11 cellular contexts compared by ENCODE assay signal in genomic region chr3:127674793-127675189, GRCh38. TPM values are rescaled to one million over a fixed set of nuclear protein-coding genes. Genes with fewer than 3 reads are reported as not detected.
DNase-seq lines count a peak whose midpoint lies in the region; ATAC-seq and TF ChIP-seq lines count a peak whose summit lies in the region.
"Had no signal": no experiment of that assay in that cellular context is flagged by ENCODE, and none has a peak within 500 bp of the region (broad histone marks: within the 10 kb centered on the region; RNA-seq: fewer than 3 reads in every experiment).

No MANE protein-coding gene starts in this region.

- WGBS in spleen, 5 donors, result 87 to 94% (median 91%) methylated on average over 8 of the region's 8 CpGs

- H3K4me3 ChIP-seq in left lung (no peak overlapping the region), spleen (peak overlapping the region in 4 of 8 donors; percentile 87 to 98 (median 96))

- ATAC-seq in activated T-cell treated with anti-CD3 and anti-CD28 coated beads, Interleukin-2, amount 50 U/mL, for 4 hours, result no peak
- ATAC-seq in activated CD8-positive, alpha-beta memory T cell treated with anti-CD3 and anti-CD28 coated beads, Interleukin-2, amount 10 ng/mL, durations not matched to agents 7 days and 5 days, result no peak
- ATAC-seq in left lung, result no peak

- no peak for TF ChIP-seq CTCF in left lung (IDR thresholded peaks at IDR 0.05)
- no peak for TF ChIP-seq CTCF in spleen (IDR thresholded peaks at IDR 0.05 in 8 of 11, conservative IDR thresholded peaks at IDR 0.05 in 3 of 11)

- H3K27me3 Mint-ChIP-seq in activated T-cell treated with anti-CD3 and anti-CD28 coated beads, Interleukin-2, amount 50 U/mL, for 4 hours (ENCODE audit: low read depth), result no peaks in the 10 kb centered on the region
- no peaks in the 10 kb centered on the region for H3K27me3 Mint-ChIP-seq in activated CD8-positive, alpha-beta memory T cell treated with anti-CD3 and anti-CD28 coated beads, Interleukin-2, amount 10 ng/mL, durations not matched to agents 7 days and 5 days

- intact Hi-C loops in left lung (cut with DNase I) (no loop called here), spleen (cut with DNase I; ENCODE audit: low total_unique reads) (no loop called here)

- peaks cover 29% of the 10 kb centered on the region for H3K4me1 Mint-ChIP-seq in activated T-cell treated with anti-CD3 and anti-CD28 coated beads, Interleukin-2, amount 50 U/mL, for 4 hours (ENCODE audit: low read depth)
- H3K4me1 Mint-ChIP-seq in activated CD8-positive, alpha-beta memory T cell treated with anti-CD3 and anti-CD28 coated beads, Interleukin-2, amount 10 ng/mL, durations not matched to agents 7 days and 5 days, result peaks cover 14% of the 10 kb centered on the region

- peak overlapping the region; percentile 60 for H3K4me3 Mint-ChIP-seq in activated T-cell treated with anti-CD3 and anti-CD28 coated beads, Interleukin-2, amount 50 U/mL, for 4 hours
- H3K4me3 Mint-ChIP-seq in activated CD8-positive, alpha-beta memory T cell treated with anti-CD3 and anti-CD28 coated beads, Interleukin-2, amount 10 ng/mL, durations not matched to agents 7 days and 5 days, result peak overlapping the region; percentile 31

- H3K9me3 ChIP-seq in left lung, result no peaks in the 10 kb centered on the region
- H3K9me3 ChIP-seq in spleen, result no peaks in the 10 kb centered on the region

- no peaks in the 10 kb centered on the region for H3K9me3 Mint-ChIP-seq in activated T-cell treated with anti-CD3 and anti-CD28 coated beads, Interleukin-2, amount 50 U/mL, for 4 hours
- no peaks in the 10 kb centered on the region for H3K9me3 Mint-ChIP-seq in activated CD8-positive, alpha-beta memory T cell treated with anti-CD3 and anti-CD28 coated beads, Interleukin-2, amount 10 ng/mL, durations not matched to agents 7 days and 5 days (ENCODE audit: low read depth)

- H3K36me3 Mint-ChIP-seq in activated T-cell treated with anti-CD3 and anti-CD28 coated beads, Interleukin-2, amount 50 U/mL, for 4 hours (ENCODE audit: insufficient read depth), result peaks cover 8% of the 10 kb centered on the region
- H3K36me3 Mint-ChIP-seq in activated CD8-positive, alpha-beta memory T cell treated with anti-CD3 and anti-CD28 coated beads, Interleukin-2, amount 10 ng/mL, durations not matched to agents 7 days and 5 days, result no peaks in the 10 kb centered on the region

- no peak for TF ChIP-seq POLR2A in spleen (IDR thresholded peaks at IDR 0.05)

- H3K27me3 ChIP-seq in left lung (no peaks in the 10 kb centered on the region), spleen (replicated peaks in 1 of 7) (no peaks in the 10 kb centered on the region)

- peaks cover 0 to 67% of the 10 kb centered on the region in 2 donors for H3K4me1 ChIP-seq in left lung
- peaks cover 13 to 86% (median 43%) of the 10 kb centered on the region in 6 donors for H3K4me1 ChIP-seq in spleen

- H3K27ac ChIP-seq in left lung (peak overlapping the region in 1 of 2 donors; percentile 8), spleen (peak overlapping the region in 2 of 8 donors; percentile 96)

- H3K27ac Mint-ChIP-seq in activated CD8-positive, alpha-beta memory T cell treated with anti-CD3 and anti-CD28 coated beads, Interleukin-2, amount 10 ng/mL, durations not matched to agents 7 days and 5 days, result no peak overlapping the region

- peaks cover 0 to 33% of the 10 kb centered on the region in 2 donors for H3K36me3 ChIP-seq in left lung
- peaks cover 0 to 56% (median 28%) of the 10 kb centered on the region in 6 donors for H3K36me3 ChIP-seq in spleen

- no peak for DNase-seq in activated T-cell treated with anti-CD3 and anti-CD28 coated beads, Interleukin-2, amount 50 U/mL, for 4 hours
- DNase-seq in activated T-cell treated with anti-CD3 and anti-CD28 coated beads for 4 hours, result no peak
- no peak for DNase-seq in activated CD8-positive, alpha-beta memory T cell treated with anti-CD3 and anti-CD28 coated beads, Interleukin-2, amount 10 ng/mL, durations not matched to agents 7 days and 5 days
- DNase-seq in left lung, result peak; percentile 9 to 64
- peak; percentile 79 for DNase-seq in spleen
- DNase-seq in NCI-H2171 treated with DMSO at 0.1 percent for 48 hours (lab: John Stamatoyannopoulos, UW), result no peak
- no peak for DNase-seq in T-helper 9 cell
- DNase-seq in DMS114 treated with DMSO at 0.1 percent for 48 hours (lab: John Stamatoyannopoulos, UW; ENCODE audit: unreplicated experiment), result no peak
- DNase-seq: activated gamma-delta T cell, HCEC 1CT, NCI-H510A had no signal

- CTCF ChIA-PET in activated CD8-positive, alpha-beta memory T cell treated with anti-CD3 and anti-CD28 coated beads, Interleukin-2, amount 10 ng/mL, durations not matched to agents 7 days and 5 days (lab: Charles Lee), result no interaction called here

RNA-seq across cellular contexts. Expression of gene ABTB1, which starts 2.0 kb away (rescaled TPM):
- total RNA-seq in activated T-cell treated with anti-CD3 and anti-CD28 coated beads, Interleukin-2, amount 50 U/mL, for 4 hours, result 1 to 10 TPM; 4.7 to 8.8 (median 6.1) TPM
- total RNA-seq in activated CD8-positive, alpha-beta memory T cell treated with anti-CD3 and anti-CD28 coated beads, Interleukin-2, amount 10 ng/mL, durations not matched to agents 7 days and 5 days, result 10 to 100 TPM; 16.0 to 19.4 TPM
- total RNA-seq in left lung (10 to 100 TPM; 31.6 to 56.1 TPM), spleen (100 to 1,000 TPM in 6 of 7 donors, 10 to 100 TPM in 1; 91.9 to 172 (median 152) TPM)
- polyA plus RNA-seq in spleen, result 100 to 1,000 TPM in 2 of 3 donors, 10 to 100 TPM in 1; 57.9 to 156 (median 138) TPM

RNA-seq across cellular contexts. Expression of gene PODXL2, which starts 45.8 kb away (rescaled TPM):
- total RNA-seq in activated T-cell treated with anti-CD3 and anti-CD28 coated beads, Interleukin-2, amount 50 U/mL, for 4 hours, result 1 to 10 TPM; 3.4 to 5.9 (median 4.3) TPM
- 1 to 10 TPM; 1.4 to 2.2 TPM for total RNA-seq in activated CD8-positive, alpha-beta memory T cell treated with anti-CD3 and anti-CD28 coated beads, Interleukin-2, amount 10 ng/mL, durations not matched to agents 7 days and 5 days
- total RNA-seq in left lung (10 to 100 TPM in 1 of 2 donors, 1 to 10 TPM in 1; 2.9 to 12.3 TPM), spleen (1 to 10 TPM in 6 of 7 donors, under 1 TPM in 1; 0.77 to 3.1 (median 2.5) TPM)
- polyA plus RNA-seq in spleen, result 1 to 10 TPM in 2 of 3 donors, under 1 TPM in 1; 0.87 to 2.7 (median 1.4) TPM

Comparison
In these comparisons a context has a peak if more than half of its experiments do, and no peak if none do; other contexts are left out.
1. DNase-seq: peak in left lung (2 of 2) and spleen (single experiment); none in activated T-cell treated with anti-CD3 and anti-CD28 coated beads, Interleukin-2, amount 50 U/mL, for 4 hours (single experiment), activated T-cell treated with anti-CD3 and anti-CD28 coated beads for 4 hours (single experiment), activated CD8-positive, alpha-beta memory T cell treated with anti-CD3 and anti-CD28 coated beads, Interleukin-2, amount 10 ng/mL, durations not matched to agents 7 days and 5 days (single experiment), NCI-H2171 treated with DMSO at 0.1 percent for 48 hours (single experiment), T-helper 9 cell (single experiment) and DMS114 treated with DMSO at 0.1 percent for 48 hours (single experiment).